1 cellular context compared by ENCODE assay signal in the genomic region with DNA sequence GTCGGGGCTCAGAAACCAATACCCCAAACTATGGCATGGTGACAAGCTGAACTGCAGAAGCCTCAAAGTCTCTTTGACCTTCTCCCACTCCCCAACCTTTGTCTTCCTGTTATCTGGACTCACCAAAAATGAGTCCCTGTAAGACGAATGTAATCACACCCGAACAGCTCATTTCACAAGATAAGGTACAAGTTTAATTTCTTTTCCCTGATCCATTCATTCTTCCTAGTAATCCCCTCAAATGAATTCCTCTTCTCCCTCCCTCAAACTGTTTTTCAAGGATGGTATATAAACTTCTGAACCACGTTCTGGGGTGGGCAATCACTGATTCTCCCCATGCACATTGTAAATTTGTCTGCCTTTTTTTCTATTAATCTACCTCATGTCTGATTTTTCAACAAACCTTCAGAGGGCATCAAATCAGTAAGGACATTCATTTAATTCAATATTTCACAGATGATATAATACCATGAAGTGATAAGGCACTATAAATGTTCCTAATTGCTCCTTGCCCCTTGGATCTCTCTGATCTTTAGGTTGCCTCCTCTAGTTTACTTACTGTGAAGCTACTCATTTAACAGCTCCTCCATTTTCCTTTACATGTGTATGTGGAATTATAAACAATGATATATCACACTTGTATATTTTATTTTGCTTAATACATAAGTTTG.
TF ChIP-seq lines count a peak whose summit lies in the region.

No MANE protein-coding gene starts in this region.

TF ChIP-seq in GM23338, 12 proteins besides CTCF, POLR2A, EP300 and RAD21 (continued from another document):
- TF ChIP-seq, protein P1, sequence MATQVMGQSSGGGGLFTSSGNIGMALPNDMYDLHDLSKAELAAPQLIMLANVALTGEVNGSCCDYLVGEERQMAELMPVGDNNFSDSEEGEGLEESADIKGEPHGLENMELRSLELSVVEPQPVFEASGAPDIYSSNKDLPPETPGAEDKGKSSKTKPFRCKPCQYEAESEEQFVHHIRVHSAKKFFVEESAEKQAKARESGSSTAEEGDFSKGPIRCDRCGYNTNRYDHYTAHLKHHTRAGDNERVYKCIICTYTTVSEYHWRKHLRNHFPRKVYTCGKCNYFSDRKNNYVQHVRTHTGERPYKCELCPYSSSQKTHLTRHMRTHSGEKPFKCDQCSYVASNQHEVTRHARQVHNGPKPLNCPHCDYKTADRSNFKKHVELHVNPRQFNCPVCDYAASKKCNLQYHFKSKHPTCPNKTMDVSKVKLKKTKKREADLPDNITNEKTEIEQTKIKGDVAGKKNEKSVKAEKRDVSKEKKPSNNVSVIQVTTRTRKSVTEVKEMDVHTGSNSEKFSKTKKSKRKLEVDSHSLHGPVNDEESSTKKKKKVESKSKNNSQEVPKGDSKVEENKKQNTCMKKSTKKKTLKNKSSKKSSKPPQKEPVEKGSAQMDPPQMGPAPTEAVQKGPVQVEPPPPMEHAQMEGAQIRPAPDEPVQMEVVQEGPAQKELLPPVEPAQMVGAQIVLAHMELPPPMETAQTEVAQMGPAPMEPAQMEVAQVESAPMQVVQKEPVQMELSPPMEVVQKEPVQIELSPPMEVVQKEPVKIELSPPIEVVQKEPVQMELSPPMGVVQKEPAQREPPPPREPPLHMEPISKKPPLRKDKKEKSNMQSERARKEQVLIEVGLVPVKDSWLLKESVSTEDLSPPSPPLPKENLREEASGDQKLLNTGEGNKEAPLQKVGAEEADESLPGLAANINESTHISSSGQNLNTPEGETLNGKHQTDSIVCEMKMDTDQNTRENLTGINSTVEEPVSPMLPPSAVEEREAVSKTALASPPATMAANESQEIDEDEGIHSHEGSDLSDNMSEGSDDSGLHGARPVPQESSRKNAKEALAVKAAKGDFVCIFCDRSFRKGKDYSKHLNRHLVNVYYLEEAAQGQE (IDR thresholded peaks at IDR 0.05; ENCODE audit: unreplicated experiment), result no peak
- TF ChIP-seq POLR2AphosphoS5 (IDR thresholded peaks at IDR 0.05; ENCODE audit: low read depth), result no peak
- no peak for TF ChIP-seq EZH2phosphoT487 (IDR thresholded peaks at IDR 0.05; ENCODE audit: unreplicated experiment)
- TF ChIP-seq, protein P2, sequence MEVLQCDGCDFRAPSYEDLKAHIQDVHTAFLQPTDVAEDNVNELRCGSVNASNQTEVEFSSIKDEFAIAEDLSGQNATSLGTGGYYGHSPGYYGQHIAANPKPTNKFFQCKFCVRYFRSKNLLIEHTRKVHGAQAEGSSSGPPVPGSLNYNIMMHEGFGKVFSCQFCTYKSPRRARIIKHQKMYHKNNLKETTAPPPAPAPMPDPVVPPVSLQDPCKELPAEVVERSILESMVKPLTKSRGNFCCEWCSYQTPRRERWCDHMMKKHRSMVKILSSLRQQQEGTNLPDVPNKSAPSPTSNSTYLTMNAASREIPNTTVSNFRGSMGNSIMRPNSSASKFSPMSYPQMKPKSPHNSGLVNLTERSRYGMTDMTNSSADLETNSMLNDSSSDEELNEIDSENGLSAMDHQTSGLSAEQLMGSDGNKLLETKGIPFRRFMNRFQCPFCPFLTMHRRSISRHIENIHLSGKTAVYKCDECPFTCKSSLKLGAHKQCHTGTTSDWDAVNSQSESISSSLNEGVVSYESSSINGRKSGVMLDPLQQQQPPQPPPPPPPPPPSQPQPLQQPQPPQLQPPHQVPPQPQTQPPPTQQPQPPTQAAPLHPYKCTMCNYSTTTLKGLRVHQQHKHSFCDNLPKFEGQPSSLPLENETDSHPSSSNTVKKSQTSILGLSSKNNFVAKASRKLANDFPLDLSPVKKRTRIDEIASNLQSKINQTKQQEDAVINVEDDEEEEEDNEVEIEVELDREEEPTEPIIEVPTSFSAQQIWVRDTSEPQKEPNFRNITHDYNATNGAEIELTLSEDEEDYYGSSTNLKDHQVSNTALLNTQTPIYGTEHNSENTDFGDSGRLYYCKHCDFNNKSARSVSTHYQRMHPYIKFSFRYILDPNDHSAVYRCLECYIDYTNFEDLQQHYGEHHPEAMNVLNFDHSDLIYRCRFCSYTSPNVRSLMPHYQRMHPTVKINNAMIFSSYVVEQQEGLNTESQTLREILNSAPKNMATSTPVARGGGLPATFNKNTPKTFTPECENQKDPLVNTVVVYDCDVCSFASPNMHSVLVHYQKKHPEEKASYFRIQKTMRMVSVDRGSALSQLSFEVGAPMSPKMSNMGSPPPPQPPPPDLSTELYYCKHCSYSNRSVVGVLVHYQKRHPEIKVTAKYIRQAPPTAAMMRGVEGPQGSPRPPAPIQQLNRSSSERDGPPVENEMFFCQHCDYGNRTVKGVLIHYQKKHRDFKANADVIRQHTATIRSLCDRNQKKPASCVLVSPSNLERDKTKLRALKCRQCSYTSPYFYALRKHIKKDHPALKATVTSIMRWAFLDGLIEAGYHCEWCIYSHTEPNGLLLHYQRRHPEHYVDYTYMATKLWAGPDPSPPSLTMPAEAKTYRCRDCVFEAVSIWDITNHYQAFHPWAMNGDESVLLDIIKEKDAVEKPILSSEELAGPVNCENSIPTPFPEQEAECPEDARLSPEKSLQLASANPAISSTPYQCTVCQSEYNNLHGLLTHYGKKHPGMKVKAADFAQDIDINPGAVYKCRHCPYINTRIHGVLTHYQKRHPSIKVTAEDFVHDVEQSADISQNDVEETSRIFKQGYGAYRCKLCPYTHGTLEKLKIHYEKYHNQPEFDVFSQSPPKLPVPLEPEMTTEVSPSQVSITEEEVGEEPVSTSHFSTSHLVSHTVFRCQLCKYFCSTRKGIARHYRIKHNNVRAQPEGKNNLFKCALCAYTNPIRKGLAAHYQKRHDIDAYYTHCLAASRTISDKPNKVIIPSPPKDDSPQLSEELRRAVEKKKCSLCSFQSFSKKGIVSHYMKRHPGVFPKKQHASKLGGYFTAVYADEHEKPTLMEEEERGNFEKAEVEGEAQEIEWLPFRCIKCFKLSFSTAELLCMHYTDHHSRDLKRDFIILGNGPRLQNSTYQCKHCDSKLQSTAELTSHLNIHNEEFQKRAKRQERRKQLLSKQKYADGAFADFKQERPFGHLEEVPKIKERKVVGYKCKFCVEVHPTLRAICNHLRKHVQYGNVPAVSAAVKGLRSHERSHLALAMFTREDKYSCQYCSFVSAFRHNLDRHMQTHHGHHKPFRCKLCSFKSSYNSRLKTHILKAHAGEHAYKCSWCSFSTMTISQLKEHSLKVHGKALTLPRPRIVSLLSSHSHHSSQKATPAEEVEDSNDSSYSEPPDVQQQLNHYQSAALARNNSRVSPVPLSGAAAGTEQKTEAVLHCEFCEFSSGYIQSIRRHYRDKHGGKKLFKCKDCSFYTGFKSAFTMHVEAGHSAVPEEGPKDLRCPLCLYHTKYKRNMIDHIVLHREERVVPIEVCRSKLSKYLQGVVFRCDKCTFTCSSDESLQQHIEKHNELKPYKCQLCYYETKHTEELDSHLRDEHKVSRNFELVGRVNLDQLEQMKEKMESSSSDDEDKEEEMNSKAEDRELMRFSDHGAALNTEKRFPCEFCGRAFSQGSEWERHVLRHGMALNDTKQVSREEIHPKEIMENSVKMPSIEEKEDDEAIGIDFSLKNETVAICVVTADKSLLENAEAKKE (CRISPR knock-in tag; IDR thresholded peaks at IDR 0.05), result no peak
